In the genomic region with DNA sequence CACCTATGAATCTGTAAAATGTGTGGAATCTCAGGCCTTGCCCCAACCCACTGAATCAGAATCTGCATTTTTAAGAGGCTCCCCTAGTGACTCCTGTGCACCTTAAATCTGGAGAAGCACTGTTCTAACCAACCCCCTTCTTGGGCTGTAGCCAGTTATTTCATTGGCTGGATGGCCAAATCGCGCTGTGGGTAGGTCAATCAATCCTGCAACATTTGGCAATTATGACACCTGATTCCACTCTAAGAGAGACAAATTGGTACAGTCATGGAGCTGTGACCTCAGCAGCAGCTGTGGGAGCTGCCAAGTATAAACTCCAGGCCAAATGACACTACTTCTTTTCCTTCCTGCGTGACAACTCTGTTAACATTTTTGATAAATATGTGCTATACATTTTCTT, we compare ENCODE assay signal across 22 cellular contexts.
DNase-seq lines count a peak whose midpoint lies in the region; ATAC-seq and TF ChIP-seq lines count a peak whose summit lies in the region.
"Had no signal": no experiment of that assay in that cellular context is flagged by ENCODE, and none has a peak within 500 bp of the region (broad histone marks: within the 10 kb centered on the region; RNA-seq: fewer than 3 reads in every experiment).

No MANE protein-coding gene starts in this region.

- TF ChIP-seq CTCF in AG10803 (conservative IDR thresholded peaks at IDR 0.05; ENCODE audit: low read length), result no peak

- ATAC-seq in HG02970 (IDR thresholded peaks at IDR 0.05; ENCODE audit: low FRiP score, unreplicated experiment), result no peak
- ATAC-seq in HG03108 (IDR thresholded peaks at IDR 0.05; ENCODE audit: unreplicated experiment), result no peak
- ATAC-seq: activated T-helper 17 cell treated with anti-CD3 and anti-CD28 coated beads, Interleukin-2, amount 50 U/mL, for 72 hours; GM12878; PC-3 had no signal

- peaks cover 27 to 29% of the 10 kb centered on the region in 2 donors for H3K4me1 Mint-ChIP-seq in immature natural killer cell
- H3K4me1 Mint-ChIP-seq: activated T-helper 17 cell treated with anti-CD3 and anti-CD28 coated beads, Interleukin-2, amount 50 U/mL, for 72 hours; B cell had no signal

- H4K20me1 ChIP-seq in GM23248 (ENCODE audit: insufficient read depth), result no peaks in the 10 kb centered on the region

- DNase-seq in AG10803 (ENCODE audit: low read depth), result peak; percentile 45
- peak; percentile 65 for DNase-seq in GM23248
- peak; percentile 58 to 75 for DNase-seq in SJCRH30
- DNase-seq in immature natural killer cell, result no peak
- DNase-seq in NCI-H345 treated with DMSO at 0.1 percent for 48 hours (lab: John Stamatoyannopoulos, UW; ENCODE audit: unreplicated experiment), result no peak
- DNase-seq in DMS114 treated with DMSO at 0.1 percent for 48 hours (lab: John Stamatoyannopoulos, UW; ENCODE audit: unreplicated experiment), result no peak
- DNase-seq: Caco-2; caudate nucleus; dorsolateral prefrontal cortex; erythroblast; NCI-H1930; NCI-H748 treated with DMSO at 0.1 percent for 48 hours; PC-3; stimulated activated CD8-positive, alpha-beta memory T cell treated with anti-CD3 and anti-CD28 coated beads, Interleukin-4, amount 100 ng/mL, for 48 hours; substantia nigra had no signal

- H3K27me3 ChIP-seq in GM23248 (replicated peaks; ENCODE audit: insufficient read depth), result no peaks in the 10 kb centered on the region; the same call in none of the 2 replicates
- H3K27me3 ChIP-seq in SJCRH30, result no peaks in the 10 kb centered on the region

- H3K9me3 Mint-ChIP-seq in immature natural killer cell, result no peaks in the 10 kb centered on the region
- H3K9me3 Mint-ChIP-seq: activated T-helper 17 cell treated with anti-CD3 and anti-CD28 coated beads, Interleukin-2, amount 50 U/mL, for 72 hours had no signal

- no peak overlapping the region for H3K4me3 Mint-ChIP-seq in immature natural killer cell
- H3K4me3 Mint-ChIP-seq: activated T-helper 17 cell treated with anti-CD3 and anti-CD28 coated beads, Interleukin-2, amount 50 U/mL, for 72 hours; B cell had no signal

- H3K9ac ChIP-seq in GM23248, result no peak overlapping the region

- no peaks in the 10 kb centered on the region for H3K36me3 ChIP-seq in GM23248 (ENCODE audit: low read depth)
- H3K36me3 ChIP-seq in SJCRH30, result peaks cover 17% of the 10 kb centered on the region

- H3K9me2 ChIP-seq in GM23248 (ENCODE audit: insufficient read depth), result no peaks in the 10 kb centered on the region

- WGBS in GM23248 (ENCODE audit: low coverage in 1 of 2, low lambda C conversion rate in 2 of 2, missing lambda C conversion rate in 2 of 2), 2 experiments, result 33 to 38% methylated on average over 3 of the region's 3 CpGs

- H3K79me2 ChIP-seq in GM23248 (ENCODE audit: insufficient read depth), result no peaks in the 10 kb centered on the region

- peaks cover 0 to 5% (median 2%) of the 10 kb centered on the region in 3 donors for H3K27me3 Mint-ChIP-seq in immature natural killer cell (ENCODE audit: low read depth in 3 of 3)

- no peak overlapping the region for H3K4me2 ChIP-seq in GM23248 (ENCODE audit: unreplicated experiment)
- H3K4me2 ChIP-seq: smooth muscle cell had no signal

- H3K4me3 ChIP-seq in AG10803 (ENCODE audit: low read length), result no peak overlapping the region
- H3K4me3 ChIP-seq in GM23248, result no peak overlapping the region
- no peak overlapping the region for H3K4me3 ChIP-seq in SJCRH30
- H3K4me3 ChIP-seq: dorsolateral prefrontal cortex, GM12878, smooth muscle cell had no signal

- H3K4me1 ChIP-seq in GM23248 (ENCODE audit: insufficient read depth) (peaks cover 30% of the 10 kb centered on the region), SJCRH30 (peaks cover 17% of the 10 kb centered on the region)
- H3K4me1 ChIP-seq: Caco-2 had no signal

- H3K9me3 ChIP-seq in GM23248 (ENCODE audit: low read depth) (no peaks in the 10 kb centered on the region), SJCRH30 (replicated peaks) (no peaks in the 10 kb centered on the region)
- H3K9me3 ChIP-seq: Caco-2 had no signal

- H3K27ac Mint-ChIP-seq in immature natural killer cell, result peak overlapping the region in 4 of 6 donors; percentile 10 to 55 (median 40)
- H3K27ac Mint-ChIP-seq: activated T-helper 17 cell treated with anti-CD3 and anti-CD28 coated beads, Interleukin-2, amount 50 U/mL, for 72 hours; B cell; progenitor cell of endocrine pancreas had no signal

- H3F3A ChIP-seq in GM23248 (ENCODE audit: insufficient read depth), result peaks cover 10% of the 10 kb centered on the region

- no peak overlapping the region for H2AFZ ChIP-seq in GM23248

- no peaks in the 10 kb centered on the region for H3K36me3 Mint-ChIP-seq in immature natural killer cell

- H3K27ac ChIP-seq in GM23248 (no peak overlapping the region), SJCRH30 (peak overlapping the region; percentile 56)
- H3K27ac ChIP-seq: dorsolateral prefrontal cortex had no signal

- in situ Hi-C loops in GM23248 (cut with MboI), result loop anchor here (25.0 kb wide), 1 partner anchor 513 kb away; no protein-coding TSS in a partner anchor

Comparison
In these comparisons a context has a peak if more than half of its experiments do, and no peak if none do; other contexts are left out.
1. DNase-seq: peak in AG10803 (single experiment), GM23248 (single experiment) and SJCRH30 (2 of 2); none in immature natural killer cell (0 of 3), NCI-H345 treated with DMSO at 0.1 percent for 48 hours (single experiment) and DMS114 treated with DMSO at 0.1 percent for 48 hours (single experiment).